ENCODE assay signal across 1 cellular context in the genomic region with DNA sequence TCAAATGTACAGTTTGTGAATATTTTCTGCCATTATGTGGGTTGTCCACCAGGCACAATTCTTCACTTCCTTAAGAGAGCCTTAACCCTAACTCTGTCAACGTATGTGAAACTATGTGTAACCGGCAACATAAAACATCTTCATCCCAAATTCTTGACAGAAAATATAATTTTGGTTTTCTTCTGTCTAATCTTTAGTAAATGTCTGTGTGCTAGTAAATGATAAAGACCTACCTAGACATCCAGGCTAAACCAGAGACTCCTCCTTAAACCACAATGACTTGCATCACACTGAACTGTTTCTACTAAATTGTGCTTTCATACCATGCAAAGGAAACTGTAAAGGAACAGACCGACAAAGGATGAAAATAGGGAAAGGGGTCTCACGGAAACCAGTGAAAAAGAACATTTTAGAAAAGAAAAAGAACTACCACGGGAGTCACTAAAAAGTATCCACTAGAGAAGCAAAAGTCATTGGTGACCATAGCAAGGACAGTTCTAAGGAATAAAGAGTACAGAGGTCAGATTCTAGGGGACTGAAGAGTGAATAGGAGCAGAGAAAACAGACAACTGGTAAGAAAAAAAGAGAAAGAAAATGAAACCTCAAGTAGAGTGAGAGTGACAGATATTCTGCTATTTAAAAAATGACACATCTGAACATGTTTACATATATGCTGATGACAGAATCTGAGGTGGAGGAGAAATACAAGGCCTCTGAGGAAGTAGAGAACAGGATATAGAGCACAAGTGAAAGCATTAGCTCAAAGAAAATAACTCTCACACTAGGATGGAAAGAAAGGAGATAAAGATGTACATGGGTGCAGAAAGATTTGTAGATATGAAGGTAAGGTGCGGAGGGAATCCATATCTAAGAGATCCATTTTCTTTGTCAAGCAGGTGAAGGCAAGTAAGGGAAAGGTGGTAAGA.
TF ChIP-seq lines count a peak whose summit lies in the region.

No MANE protein-coding gene starts in this region.

TF ChIP-seq in K562, 482 proteins besides CTCF, POLR2A, EP300 and RAD21 (continued from another document):
- TF ChIP-seq, protein P1, sequence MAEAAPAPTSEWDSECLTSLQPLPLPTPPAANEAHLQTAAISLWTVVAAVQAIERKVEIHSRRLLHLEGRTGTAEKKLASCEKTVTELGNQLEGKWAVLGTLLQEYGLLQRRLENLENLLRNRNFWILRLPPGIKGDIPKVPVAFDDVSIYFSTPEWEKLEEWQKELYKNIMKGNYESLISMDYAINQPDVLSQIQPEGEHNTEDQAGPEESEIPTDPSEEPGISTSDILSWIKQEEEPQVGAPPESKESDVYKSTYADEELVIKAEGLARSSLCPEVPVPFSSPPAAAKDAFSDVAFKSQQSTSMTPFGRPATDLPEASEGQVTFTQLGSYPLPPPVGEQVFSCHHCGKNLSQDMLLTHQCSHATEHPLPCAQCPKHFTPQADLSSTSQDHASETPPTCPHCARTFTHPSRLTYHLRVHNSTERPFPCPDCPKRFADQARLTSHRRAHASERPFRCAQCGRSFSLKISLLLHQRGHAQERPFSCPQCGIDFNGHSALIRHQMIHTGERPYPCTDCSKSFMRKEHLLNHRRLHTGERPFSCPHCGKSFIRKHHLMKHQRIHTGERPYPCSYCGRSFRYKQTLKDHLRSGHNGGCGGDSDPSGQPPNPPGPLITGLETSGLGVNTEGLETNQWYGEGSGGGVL (CRISPR knock-in tag; IDR thresholded peaks at IDR 0.05): no peak
- TF ChIP-seq, protein P2, sequence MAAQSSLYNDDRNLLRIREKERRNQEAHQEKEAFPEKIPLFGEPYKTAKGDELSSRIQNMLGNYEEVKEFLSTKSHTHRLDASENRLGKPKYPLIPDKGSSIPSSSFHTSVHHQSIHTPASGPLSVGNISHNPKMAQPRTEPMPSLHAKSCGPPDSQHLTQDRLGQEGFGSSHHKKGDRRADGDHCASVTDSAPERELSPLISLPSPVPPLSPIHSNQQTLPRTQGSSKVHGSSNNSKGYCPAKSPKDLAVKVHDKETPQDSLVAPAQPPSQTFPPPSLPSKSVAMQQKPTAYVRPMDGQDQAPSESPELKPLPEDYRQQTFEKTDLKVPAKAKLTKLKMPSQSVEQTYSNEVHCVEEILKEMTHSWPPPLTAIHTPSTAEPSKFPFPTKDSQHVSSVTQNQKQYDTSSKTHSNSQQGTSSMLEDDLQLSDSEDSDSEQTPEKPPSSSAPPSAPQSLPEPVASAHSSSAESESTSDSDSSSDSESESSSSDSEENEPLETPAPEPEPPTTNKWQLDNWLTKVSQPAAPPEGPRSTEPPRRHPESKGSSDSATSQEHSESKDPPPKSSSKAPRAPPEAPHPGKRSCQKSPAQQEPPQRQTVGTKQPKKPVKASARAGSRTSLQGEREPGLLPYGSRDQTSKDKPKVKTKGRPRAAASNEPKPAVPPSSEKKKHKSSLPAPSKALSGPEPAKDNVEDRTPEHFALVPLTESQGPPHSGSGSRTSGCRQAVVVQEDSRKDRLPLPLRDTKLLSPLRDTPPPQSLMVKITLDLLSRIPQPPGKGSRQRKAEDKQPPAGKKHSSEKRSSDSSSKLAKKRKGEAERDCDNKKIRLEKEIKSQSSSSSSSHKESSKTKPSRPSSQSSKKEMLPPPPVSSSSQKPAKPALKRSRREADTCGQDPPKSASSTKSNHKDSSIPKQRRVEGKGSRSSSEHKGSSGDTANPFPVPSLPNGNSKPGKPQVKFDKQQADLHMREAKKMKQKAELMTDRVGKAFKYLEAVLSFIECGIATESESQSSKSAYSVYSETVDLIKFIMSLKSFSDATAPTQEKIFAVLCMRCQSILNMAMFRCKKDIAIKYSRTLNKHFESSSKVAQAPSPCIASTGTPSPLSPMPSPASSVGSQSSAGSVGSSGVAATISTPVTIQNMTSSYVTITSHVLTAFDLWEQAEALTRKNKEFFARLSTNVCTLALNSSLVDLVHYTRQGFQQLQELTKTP (IDR thresholded peaks at IDR 0.05; ENCODE audit: low read depth in 1 of 2, partially characterized antibody in 2 of 2): peak; percentile 68
- TF ChIP-seq ZBTB34 (CRISPR knock-in tag; IDR thresholded peaks at IDR 0.05) (no peak), NCOA2 (IDR thresholded peaks at IDR 0.05; ENCODE audit: partially characterized antibody in 2 of 2) (peak; percentile 77 to 80), RBFOX2 (IDR thresholded peaks at IDR 0.05; ENCODE audit: low read depth, low read length) (no peak), C11orf30 (IDR thresholded peaks at IDR 0.05; ENCODE audit: low read depth) (peak; percentile 96), ETV1 (tag; conservative IDR thresholded peaks at IDR 0.05; ENCODE audit: low read depth) (peak; percentile 52), ZC3H4 (CRISPR knock-in tag; IDR thresholded peaks at IDR 0.05; ENCODE audit: borderline replicate concordance) (no peak), ZNF644 (tag; IDR thresholded peaks at IDR 0.05; ENCODE audit: low read depth) (0 out of 2 replicates have a peak, but pooled peaks have one; percentile 31), ASH1L (IDR thresholded peaks at IDR 0.05; ENCODE audit: borderline replicate concordance, low read depth, partially characterized antibody) (peak; percentile 20), ZNF764 (CRISPR knock-in tag; IDR thresholded peaks at IDR 0.05; ENCODE audit: low read depth) (no peak), ZFX (CRISPR knock-in tag; IDR thresholded peaks at IDR 0.05) (peak; percentile 38; the same call in 1 of the 2 replicates)
- TF ChIP-seq, protein P3, sequence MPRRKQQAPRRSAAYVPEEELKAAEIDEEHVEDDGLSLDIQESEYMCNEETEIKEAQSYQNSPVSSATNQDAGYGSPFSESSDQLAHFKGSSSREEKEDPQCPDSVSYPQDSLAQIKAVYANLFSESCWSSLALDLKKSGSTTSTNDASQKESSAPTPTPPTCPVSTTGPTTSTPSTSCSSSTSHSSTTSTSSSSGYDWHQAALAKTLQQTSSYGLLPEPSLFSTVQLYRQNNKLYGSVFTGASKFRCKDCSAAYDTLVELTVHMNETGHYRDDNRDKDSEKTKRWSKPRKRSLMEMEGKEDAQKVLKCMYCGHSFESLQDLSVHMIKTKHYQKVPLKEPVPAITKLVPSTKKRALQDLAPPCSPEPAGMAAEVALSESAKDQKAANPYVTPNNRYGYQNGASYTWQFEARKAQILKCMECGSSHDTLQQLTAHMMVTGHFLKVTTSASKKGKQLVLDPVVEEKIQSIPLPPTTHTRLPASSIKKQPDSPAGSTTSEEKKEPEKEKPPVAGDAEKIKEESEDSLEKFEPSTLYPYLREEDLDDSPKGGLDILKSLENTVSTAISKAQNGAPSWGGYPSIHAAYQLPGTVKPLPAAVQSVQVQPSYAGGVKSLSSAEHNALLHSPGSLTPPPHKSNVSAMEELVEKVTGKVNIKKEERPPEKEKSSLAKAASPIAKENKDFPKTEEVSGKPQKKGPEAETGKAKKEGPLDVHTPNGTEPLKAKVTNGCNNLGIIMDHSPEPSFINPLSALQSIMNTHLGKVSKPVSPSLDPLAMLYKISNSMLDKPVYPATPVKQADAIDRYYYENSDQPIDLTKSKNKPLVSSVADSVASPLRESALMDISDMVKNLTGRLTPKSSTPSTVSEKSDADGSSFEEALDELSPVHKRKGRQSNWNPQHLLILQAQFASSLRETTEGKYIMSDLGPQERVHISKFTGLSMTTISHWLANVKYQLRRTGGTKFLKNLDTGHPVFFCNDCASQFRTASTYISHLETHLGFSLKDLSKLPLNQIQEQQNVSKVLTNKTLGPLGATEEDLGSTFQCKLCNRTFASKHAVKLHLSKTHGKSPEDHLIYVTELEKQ (CRISPR knock-in tag; IDR thresholded peaks at IDR 0.05): no peak
- TF ChIP-seq, protein P4, sequence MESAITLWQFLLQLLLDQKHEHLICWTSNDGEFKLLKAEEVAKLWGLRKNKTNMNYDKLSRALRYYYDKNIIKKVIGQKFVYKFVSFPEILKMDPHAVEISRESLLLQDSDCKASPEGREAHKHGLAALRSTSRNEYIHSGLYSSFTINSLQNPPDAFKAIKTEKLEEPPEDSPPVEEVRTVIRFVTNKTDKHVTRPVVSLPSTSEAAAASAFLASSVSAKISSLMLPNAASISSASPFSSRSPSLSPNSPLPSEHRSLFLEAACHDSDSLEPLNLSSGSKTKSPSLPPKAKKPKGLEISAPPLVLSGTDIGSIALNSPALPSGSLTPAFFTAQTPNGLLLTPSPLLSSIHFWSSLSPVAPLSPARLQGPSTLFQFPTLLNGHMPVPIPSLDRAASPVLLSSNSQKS (CRISPR knock-in tag; IDR thresholded peaks at IDR 0.05): no peak
